27 cellular contexts compared by ENCODE assay signal in the genomic region with DNA sequence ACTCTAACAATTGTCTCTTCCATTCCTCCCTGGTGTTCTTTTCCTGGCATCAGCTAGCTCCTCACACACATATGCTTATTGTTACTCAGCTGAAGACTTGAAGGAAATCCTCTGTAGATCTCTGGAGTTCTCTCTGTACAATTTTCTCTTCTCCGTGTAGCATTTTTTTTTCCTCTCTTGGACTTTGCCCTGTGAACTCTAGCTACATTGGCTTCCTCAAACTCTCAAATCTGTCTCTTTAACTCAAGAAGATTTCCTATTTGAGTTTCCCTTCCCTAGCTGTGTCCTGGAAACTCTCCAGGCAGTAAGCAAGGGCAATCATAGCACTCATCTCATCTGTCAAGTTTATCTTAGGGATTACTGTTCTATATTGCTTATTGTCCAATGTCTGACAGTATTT.
"Had no signal": no experiment of that assay in that cellular context is flagged by ENCODE, and none has a peak within 500 bp of the region (broad histone marks: within the 10 kb centered on the region; RNA-seq: fewer than 3 reads in every experiment).

No MANE protein-coding gene starts in this region.

- H3K27ac ChIP-seq: adrenal gland, body of pancreas, epithelial cell of prostate, esophagus squamous epithelium, gastroesophageal sphincter had no signal

- DNase-seq: activated CD4-positive, alpha-beta memory T cell treated with anti-CD3 and anti-CD28 coated beads for 36 hours; activated CD4-positive, alpha-beta T cell treated with anti-CD3 and anti-CD28 coated beads for 36 hours; activated CD4-positive, alpha-beta T cell treated with anti-CD3 and anti-CD28 coated beads, Interleukin-2, amount 10 ng/mL, durations not matched to agents 24 days and 14 days; activated CD4-positive, CD25-positive, alpha-beta regulatory T cell; activated CD4-positive, CD25-positive, alpha-beta regulatory T cell treated with anti-CD3 and anti-CD28 coated beads, Interleukin-2, amount 50 U/mL, for 72 hours; activated CD8-positive, alpha-beta memory T cell treated with anti-CD3 and anti-CD28 coated beads, Interleukin-2, amount 10 ng/mL, durations not matched to agents 7 days and 5 days; activated CD8-positive, alpha-beta memory T cell treated with anti-CD3 and anti-CD28 coated beads, Interleukin-2, amount 50 U/mL, for 4 hours; activated CD8-positive, alpha-beta T cell treated with anti-CD3 and anti-CD28 coated beads, Interleukin-2, amount 10 ng/mL, durations not matched to agents 7 days and 5 days; activated effector memory CD4-positive, alpha-beta T cell treated with anti-CD3 and anti-CD28 coated beads, Interleukin-2, amount 50 U/mL, for 16 hours; activated naive CD4-positive, alpha-beta T cell treated with anti-CD3 and anti-CD28 coated beads for 36 hours; activated naive CD8-positive, alpha-beta T cell treated with anti-CD3 and anti-CD28 coated beads for 36 hours; activated naive CD8-positive, alpha-beta T cell treated with anti-CD3 and anti-CD28 coated beads, Interleukin-2, amount 50 U/mL, for 24 hours; activated T-cell treated with anti-CD3 and anti-CD28 coated beads, Interleukin-2, amount 50 U/mL, for 1 hour; activated T-cell treated with anti-CD3 and anti-CD28 coated beads, Interleukin-2, amount 50 U/mL, for 48 hours; adrenal gland; amygdala; aorta; body of pancreas; caudate nucleus; effector CD8-positive, alpha-beta T cell; esophagus squamous epithelium; foreskin melanocyte; T-helper 2 cell had no signal

- FAIRE-seq: endometrium, endothelial cell of umbilical vein had no signal

- H3K27me3 ChIP-seq: adrenal gland, body of pancreas, gastroesophageal sphincter had no signal

- H3K36me3 ChIP-seq: adrenal gland, esophagus squamous epithelium, gastroesophageal sphincter had no signal

- ATAC-seq: activated CD4-positive, alpha-beta T cell treated with anti-CD3 and anti-CD28 coated beads for 36 hours; activated CD8-positive, alpha-beta memory T cell treated with anti-CD3 and anti-CD28 coated beads, Interleukin-2, amount 10 ng/mL, durations not matched to agents 7 days and 5 days; activated CD8-positive, alpha-beta T cell treated with anti-CD3 and anti-CD28 coated beads, Interleukin-2, amount 10 ng/mL, durations not matched to agents 7 days and 5 days; activated naive CD8-positive, alpha-beta T cell treated with anti-CD3 and anti-CD28 coated beads, Interleukin-2, amount 50 U/mL, for 24 hours; body of pancreas; gastroesophageal sphincter had no signal

- H3K4me3 ChIP-seq: adrenal gland, body of pancreas, esophagus squamous epithelium, gastroesophageal sphincter had no signal

- H3K9me3 ChIP-seq: adrenal gland, body of pancreas, esophagus squamous epithelium, gastroesophageal sphincter had no signal
